Comparison of ENCODE assay signal across 12 cellular contexts in the genomic region with DNA sequence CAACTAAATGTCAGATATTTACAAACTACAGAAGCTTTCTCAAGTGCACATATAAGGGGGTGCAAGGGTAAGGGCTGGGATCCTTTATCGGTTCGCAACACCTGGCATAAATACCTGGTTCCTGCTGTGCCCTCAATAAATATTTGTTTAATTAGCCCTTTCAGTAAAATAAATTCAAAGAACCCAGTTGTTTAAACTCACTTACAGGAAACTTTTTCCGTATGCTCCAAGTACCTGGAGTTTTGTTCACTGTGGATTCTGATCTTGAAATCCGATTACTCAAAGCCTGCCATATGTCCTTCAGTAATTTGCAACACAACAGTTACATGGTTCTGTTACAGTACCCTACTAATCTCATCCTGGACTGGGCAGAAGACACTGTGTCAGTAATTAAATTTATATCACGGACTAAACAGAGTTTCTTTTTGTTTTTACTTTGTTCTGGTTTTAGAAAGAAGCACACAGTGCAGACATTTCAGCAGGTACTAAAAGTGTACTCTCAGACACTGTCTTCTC. TPM values are rescaled to one million over a fixed set of nuclear protein-coding genes. Genes with fewer than 3 reads are reported as not detected.
A peak's percentile ranks its signal among the peaks of the same experiment; 100 is the strongest.
DNase-seq lines count a peak whose midpoint lies in the region; ATAC-seq and TF ChIP-seq lines count a peak whose summit lies in the region.
"Had no signal": no experiment of that assay in that cellular context is flagged by ENCODE, and none has a peak within 500 bp of the region (broad histone marks: within the 10 kb centered on the region; RNA-seq: fewer than 3 reads in every experiment).

No MANE protein-coding gene starts in this region.

- peaks cover 9% of the 10 kb centered on the region for H3K4me1 ChIP-seq in iPS DF 6.9 (ENCODE audit: control insufficient read depth, insufficient read depth, low read length)
- H3K4me1 ChIP-seq in suprapubic skin: peaks cover 74% of the 10 kb centered on the region

- no CpG with 5 or more reads among the region's 5 CpGs for WGBS in iPS DF 6.9 (ENCODE audit: insufficient coverage, insufficient read length)
- 75% methylated on average over 5 of the region's 5 CpGs for WGBS in suprapubic skin

- no peaks in the 10 kb centered on the region for H3K27me3 ChIP-seq in iPS DF 6.9 (ENCODE audit: control insufficient read depth, insufficient read depth, low read length)
- H3K27me3 ChIP-seq in suprapubic skin: no peaks in the 10 kb centered on the region

- H3K4me3 ChIP-seq in iPS DF 6.9 (ENCODE audit: low read length): no peak overlapping the region
- no peak overlapping the region for H3K4me3 ChIP-seq in suprapubic skin

- H3K4me3 Mint-ChIP-seq in naive thymus-derived CD8-positive, alpha-beta T cell: peak overlapping the region in 1 of 10 donors; percentile 2
- H3K4me3 Mint-ChIP-seq: HFFc6 had no signal

- H3K9me3 Mint-ChIP-seq in naive thymus-derived CD8-positive, alpha-beta T cell: no peaks in the 10 kb centered on the region
- H3K9me3 Mint-ChIP-seq: activated B cell treated with CpG ODN at 0.5 μM for 24 hours, HFFc6 had no signal

- ATAC-seq in naive thymus-derived CD8-positive, alpha-beta T cell: no peak
- ATAC-seq in GM21786 (IDR thresholded peaks at IDR 0.05; ENCODE audit: unreplicated experiment): no peak

- H3K27me3 Mint-ChIP-seq in naive thymus-derived CD8-positive, alpha-beta T cell: peaks cover 0 to 8% (median 0%) of the 10 kb centered on the region in 5 donors

- no peaks in the 10 kb centered on the region for H3K36me3 Mint-ChIP-seq in naive thymus-derived CD8-positive, alpha-beta T cell

- peak; percentile 23 for DNase-seq in NCI-H510A treated with DMSO at 0.1 percent for 48 hours (lab: John Stamatoyannopoulos, UW)
- no peak for DNase-seq in NCI-H510A (lab: John Stamatoyannopoulos, UW)
- DNase-seq in NCI-H748 (lab: John Stamatoyannopoulos, UW; ENCODE audit: unreplicated experiment): peak; percentile 51
- DNase-seq in iPS DF 6.9 (ENCODE audit: low read depth, low spot score): no peak
- DNase-seq in suprapubic skin (ENCODE audit: low spot score in 2 of 2): no peak
- DNase-seq in KG1 (lab: John Stamatoyannopoulos, UW): no peak
- no peak for DNase-seq in naive thymus-derived CD8-positive, alpha-beta T cell
- DNase-seq: activated B cell treated with CpG ODN at 0.5 μM for 24 hours; activated T-cell treated with anti-CD3 and anti-CD28 coated beads, Interleukin-2, amount 50 U/mL, for 1 hour; stimulated activated CD4-positive, alpha-beta T cell treated with anti-CD3 and anti-CD28 coated beads, Interleukin-1b, Interleukin-23, amount 100 ng/mL, for 48 hours had no signal

- TF ChIP-seq CTCF in suprapubic skin (IDR thresholded peaks at IDR 0.05): no peak

- peak overlapping the region; percentile 33 for H3K27ac ChIP-seq in iPS DF 6.9 (ENCODE audit: low read length)
- peak overlapping the region; percentile 88 for H3K27ac ChIP-seq in suprapubic skin

- H3K4me1 Mint-ChIP-seq in naive thymus-derived CD8-positive, alpha-beta T cell: peaks cover 0 to 20% (median 0%) of the 10 kb centered on the region in 4 donors

- no peak for TF ChIP-seq POLR2A in suprapubic skin (IDR thresholded peaks at IDR 0.05)

- no peaks in the 10 kb centered on the region for H3K9me3 ChIP-seq in iPS DF 6.9 (ENCODE audit: control insufficient read depth, insufficient read depth, low read length)
- no peaks in the 10 kb centered on the region for H3K9me3 ChIP-seq in suprapubic skin

- H3K36me3 ChIP-seq in iPS DF 6.9 (ENCODE audit: control insufficient read depth, insufficient read depth, low read length): no peaks in the 10 kb centered on the region
- no peaks in the 10 kb centered on the region for H3K36me3 ChIP-seq in suprapubic skin

- POLR2A ChIA-PET in naive thymus-derived CD8-positive, alpha-beta T cell (lab: Charles Lee): no interaction called here

- TF ChIP-seq EP300 in suprapubic skin (IDR thresholded peaks at IDR 0.05): no peak

- H3K27ac Mint-ChIP-seq in naive thymus-derived CD8-positive, alpha-beta T cell: no peak overlapping the region
- H3K27ac Mint-ChIP-seq: HFFc6 had no signal

RNA-seq across cellular contexts. Expression of a gene that starts 36.9 kb away (rescaled TPM):
- total RNA-seq in suprapubic skin: 100 to 1,000 TPM in 1 of 4 donors, 10 to 100 TPM in 3; 38.8 to 309 (median 68.3) TPM
- 1 to 10 TPM; 2.5 to 2.6 TPM for total RNA-seq in naive thymus-derived CD8-positive, alpha-beta T cell
- under 1 TPM; 0.20 to 0.66 (median 0.59) TPM for polyA plus RNA-seq in naive thymus-derived CD8-positive, alpha-beta T cell

Comparison
In these comparisons a context has a peak if more than half of its experiments do, and no peak if none do; other contexts are left out.
1. DNase-seq: peak in NCI-H510A treated with DMSO at 0.1 percent for 48 hours (single experiment) and NCI-H748 (single experiment); none in NCI-H510A (single experiment), iPS DF 6.9 (single experiment), suprapubic skin (0 of 2), KG1 (single experiment) and naive thymus-derived CD8-positive, alpha-beta T cell (0 of 10).
2. RNA of a gene that starts 36.9 kb away (total RNA-seq): 38.8 to 309 TPM in suprapubic skin; 2.5 to 2.6 TPM in naive thymus-derived CD8-positive, alpha-beta T cell; every median in the first group is over 10 times any median in the second.